In genomic region chr1:226651041-226651731, GRCh38 we compare ENCODE assay signal across 21 cellular contexts.
DNase-seq lines count a peak whose midpoint lies in the region; ATAC-seq and TF ChIP-seq lines count a peak whose summit lies in the region.
"Had no signal": no experiment of that assay in that cellular context is flagged by ENCODE, and none has a peak within 500 bp of the region (broad histone marks: within the 10 kb centered on the region; RNA-seq: fewer than 3 reads in every experiment).

No MANE protein-coding gene starts in this region.

- peaks cover 34% of the 10 kb centered on the region for H3K36me3 Mint-ChIP-seq in activated CD8-positive, alpha-beta T cell treated with anti-CD3 and anti-CD28 coated beads for 36 hours (ENCODE audit: low read depth)
- H3K36me3 Mint-ChIP-seq in activated CD8-positive, alpha-beta T cell treated with anti-CD3 and anti-CD28 coated beads, Interleukin-2, amount 10 ng/mL, durations not matched to agents 7 days and 5 days (ENCODE audit: low read depth) = peaks cover 29% of the 10 kb centered on the region
- peaks cover 3% of the 10 kb centered on the region for H3K36me3 Mint-ChIP-seq in IgD-negative memory B cell
- H3K36me3 Mint-ChIP-seq in chondrocyte (ENCODE audit: low read depth) = peaks cover 11% of the 10 kb centered on the region
- peaks cover 30% of the 10 kb centered on the region for H3K36me3 Mint-ChIP-seq in T-helper 2 cell treated with Interferon-gamma antibody and Interleukin-4, amounts not matched to agents 5 μg/mL and 100 μg/mL, for 36 hours (ENCODE audit: low read depth)

- H3K4me3 ChIP-seq in psoas muscle = no peak overlapping the region
- H3K4me3 ChIP-seq: GM12878, sigmoid colon, upper lobe of right lung had no signal

- CTCF ChIA-PET in activated CD8-positive, alpha-beta T cell treated with anti-CD3 and anti-CD28 coated beads for 36 hours (lab: Charles Lee) = interaction anchor here (1.0 to 7.0 kb wide), 4 partner anchors 17 to 177 kb away, joined by 4 to 50 read pairs (median 17); no protein-coding TSS in a partner anchor
- CTCF ChIA-PET in activated CD8-positive, alpha-beta T cell treated with anti-CD3 and anti-CD28 coated beads, Interleukin-2, amount 10 ng/mL, durations not matched to agents 7 days and 5 days (lab: Charles Lee) = interaction anchor here (0.6 to 4.6 kb wide), 5 partner anchors 12 to 176 kb away, joined by 3 to 19 read pairs (median 5); no protein-coding TSS in a partner anchor

- no peak for ATAC-seq in activated CD8-positive, alpha-beta T cell treated with anti-CD3 and anti-CD28 coated beads for 36 hours
- ATAC-seq in activated CD8-positive, alpha-beta T cell treated with anti-CD3 and anti-CD28 coated beads, Interleukin-2, amount 10 ng/mL, durations not matched to agents 7 days and 5 days = no peak
- ATAC-seq in psoas muscle = no peak
- ATAC-seq in GM21528 (IDR thresholded peaks at IDR 0.05; ENCODE audit: low FRiP score, unreplicated experiment) = no peak
- no peak for ATAC-seq in HG02885 (IDR thresholded peaks at IDR 0.05; ENCODE audit: poor library complexity, unreplicated experiment)
- ATAC-seq: GM12878, HCT116, HepG2, T-cell had no signal

- no peaks in the 10 kb centered on the region for H3K27me3 ChIP-seq in psoas muscle (ENCODE audit: insufficient read depth in 3 of 3, low read length in 2 of 3)
- H3K27me3 ChIP-seq: sigmoid colon, upper lobe of right lung had no signal

- peaks cover 42% of the 10 kb centered on the region for H3K4me1 Mint-ChIP-seq in activated CD8-positive, alpha-beta T cell treated with anti-CD3 and anti-CD28 coated beads for 36 hours (ENCODE audit: low read depth)
- peaks cover 19% of the 10 kb centered on the region for H3K4me1 Mint-ChIP-seq in activated CD8-positive, alpha-beta T cell treated with anti-CD3 and anti-CD28 coated beads, Interleukin-2, amount 10 ng/mL, durations not matched to agents 7 days and 5 days (ENCODE audit: low read depth)
- peaks cover 32 to 48% (median 39%) of the 10 kb centered on the region in 3 donors for H3K4me1 Mint-ChIP-seq in IgD-negative memory B cell
- H3K4me1 Mint-ChIP-seq in chondrocyte (ENCODE audit: low read depth) = peaks cover 32% of the 10 kb centered on the region
- H3K4me1 Mint-ChIP-seq in T-helper 2 cell treated with Interferon-gamma antibody and Interleukin-4, amounts not matched to agents 5 μg/mL and 100 μg/mL, for 36 hours (ENCODE audit: low read depth) = peaks cover 46% of the 10 kb centered on the region

- POLR2A ChIA-PET in activated CD8-positive, alpha-beta T cell treated with anti-CD3 and anti-CD28 coated beads for 36 hours (lab: Charles Lee) = interaction anchor here (1.0 to 1.7 kb wide), 5 partner anchors 12 to 232 kb away, joined by 3 to 6 read pairs (median 4); no protein-coding TSS in a partner anchor
- POLR2A ChIA-PET in activated CD8-positive, alpha-beta T cell treated with anti-CD3 and anti-CD28 coated beads, Interleukin-2, amount 10 ng/mL, durations not matched to agents 7 days and 5 days (lab: Charles Lee) = interaction anchor here (0.9 kb wide), 1 partner anchor 32 kb away, joined by 3 read pairs; no protein-coding TSS in a partner anchor

- DNase-seq in activated CD8-positive, alpha-beta T cell treated with anti-CD3 and anti-CD28 coated beads for 36 hours = no peak
- no peak for DNase-seq in activated CD8-positive, alpha-beta T cell treated with anti-CD3 and anti-CD28 coated beads, Interleukin-2, amount 10 ng/mL, durations not matched to agents 7 days and 5 days
- DNase-seq in chondrocyte (ENCODE audit: low spot score) (peak; percentile 87), psoas muscle (peak; percentile 7 to 25)
- no peak for DNase-seq in T-helper 2 cell treated with Interferon-gamma antibody and Interleukin-4, amounts not matched to agents 5 μg/mL and 100 μg/mL, for 36 hours (ENCODE audit: low spot score)
- DNase-seq: DMS 273 treated with DMSO at 0.1 percent for 48 hours; NCI-H1417 treated with DMSO at 0.1 percent for 48 hours; NCI-H524 treated with DMSO at 0.1 percent for 48 hours; SIG-M5; stimulated activated naive CD4-positive, alpha-beta T cell treated with Interleukin-2 at 50 U/mL for 16 hours; T-cell; upper lobe of right lung; WERI-Rb-1 had no signal

- H3K27me3 Mint-ChIP-seq in activated CD8-positive, alpha-beta T cell treated with anti-CD3 and anti-CD28 coated beads for 36 hours = no peaks in the 10 kb centered on the region
- H3K27me3 Mint-ChIP-seq in activated CD8-positive, alpha-beta T cell treated with anti-CD3 and anti-CD28 coated beads, Interleukin-2, amount 10 ng/mL, durations not matched to agents 7 days and 5 days (ENCODE audit: low read depth) = no peaks in the 10 kb centered on the region
- H3K27me3 Mint-ChIP-seq in IgD-negative memory B cell (no peaks in the 10 kb centered on the region), chondrocyte (ENCODE audit: low read depth) (no peaks in the 10 kb centered on the region)
- H3K27me3 Mint-ChIP-seq in T-helper 2 cell treated with Interferon-gamma antibody and Interleukin-4, amounts not matched to agents 5 μg/mL and 100 μg/mL, for 36 hours (ENCODE audit: low read depth) = no peaks in the 10 kb centered on the region
- H3K27me3 Mint-ChIP-seq: T-cell had no signal

- intact Hi-C loops in activated CD8-positive, alpha-beta T cell treated with anti-CD3 and anti-CD28 coated beads for 36 hours (cut with micrococcal nuclease) = loop anchor here (5.0 kb wide), 1 partner anchor 36 kb away; no protein-coding TSS in a partner anchor
- intact Hi-C loops in psoas muscle (cut with DNase I) = loop anchor here in 1 of 2 donors (5.0 kb wide), 1 partner anchor 36 kb away; no protein-coding TSS in a partner anchor

- no peaks in the 10 kb centered on the region for H3K9me3 Mint-ChIP-seq in activated CD8-positive, alpha-beta T cell treated with anti-CD3 and anti-CD28 coated beads for 36 hours
- no peaks in the 10 kb centered on the region for H3K9me3 Mint-ChIP-seq in activated CD8-positive, alpha-beta T cell treated with anti-CD3 and anti-CD28 coated beads, Interleukin-2, amount 10 ng/mL, durations not matched to agents 7 days and 5 days (ENCODE audit: insufficient read depth)
- H3K9me3 Mint-ChIP-seq in IgD-negative memory B cell (no peaks in the 10 kb centered on the region), chondrocyte (ENCODE audit: low read depth) (no peaks in the 10 kb centered on the region)
- H3K9me3 Mint-ChIP-seq in T-helper 2 cell treated with Interferon-gamma antibody and Interleukin-4, amounts not matched to agents 5 μg/mL and 100 μg/mL, for 36 hours = no peaks in the 10 kb centered on the region
- H3K9me3 Mint-ChIP-seq: T-cell had no signal

- peaks cover 23% of the 10 kb centered on the region for H3K4me1 ChIP-seq in psoas muscle
- H3K4me1 ChIP-seq: parathyroid adenoma had no signal

- no peak overlapping the region for H3K4me3 Mint-ChIP-seq in activated CD8-positive, alpha-beta T cell treated with anti-CD3 and anti-CD28 coated beads for 36 hours
- no peak overlapping the region for H3K4me3 Mint-ChIP-seq in activated CD8-positive, alpha-beta T cell treated with anti-CD3 and anti-CD28 coated beads, Interleukin-2, amount 10 ng/mL, durations not matched to agents 7 days and 5 days
- no peak overlapping the region for H3K4me3 Mint-ChIP-seq in IgD-negative memory B cell
- no peak overlapping the region for H3K4me3 Mint-ChIP-seq in chondrocyte (ENCODE audit: unreplicated experiment)
- H3K4me3 Mint-ChIP-seq in T-helper 2 cell treated with Interferon-gamma antibody and Interleukin-4, amounts not matched to agents 5 μg/mL and 100 μg/mL, for 36 hours = no peak overlapping the region

- peak overlapping the region; percentile 4 for H3K27ac ChIP-seq in psoas muscle
- H3K27ac ChIP-seq: parathyroid adenoma, sigmoid colon, upper lobe of right lung, WERI-Rb-1 had no signal

- no peak for TF ChIP-seq CTCF in activated CD8-positive, alpha-beta T cell treated with anti-CD3 and anti-CD28 coated beads for 36 hours (IDR thresholded peaks at IDR 0.05)
- TF ChIP-seq CTCF in chondrocyte (IDR thresholded peaks at IDR 0.05) (no peak), psoas muscle (IDR thresholded peaks at IDR 0.05) (no peak)

- peak overlapping the region; percentile 70 for H3K27ac Mint-ChIP-seq in activated CD8-positive, alpha-beta T cell treated with anti-CD3 and anti-CD28 coated beads for 36 hours
- H3K27ac Mint-ChIP-seq in activated CD8-positive, alpha-beta T cell treated with anti-CD3 and anti-CD28 coated beads, Interleukin-2, amount 10 ng/mL, durations not matched to agents 7 days and 5 days = no peak overlapping the region
- H3K27ac Mint-ChIP-seq in IgD-negative memory B cell (peak overlapping the region in 2 of 3 donors; percentile 83), chondrocyte (ENCODE audit: unreplicated experiment) (no peak overlapping the region)
- no peak overlapping the region for H3K27ac Mint-ChIP-seq in T-helper 2 cell treated with Interferon-gamma antibody and Interleukin-4, amounts not matched to agents 5 μg/mL and 100 μg/mL, for 36 hours

- H3K9me3 ChIP-seq in psoas muscle = no peaks in the 10 kb centered on the region
- H3K9me3 ChIP-seq: sigmoid colon, upper lobe of right lung had no signal

- 88 to 94% (median 88%) methylated on average over 12 of the region's 12 CpGs for WGBS in psoas muscle, 3 donors

- H3K36me3 ChIP-seq in psoas muscle (ENCODE audit: insufficient read depth in 1 of 2, low read depth in 1 of 2) = peaks cover 0 to 25% of the 10 kb centered on the region in 2 donors
- H3K36me3 ChIP-seq: WERI-Rb-1 had no signal

Comparison
In these comparisons a context has a peak if more than half of its experiments do, and no peak if none do; other contexts are left out.
1. H3K27ac Mint-ChIP-seq: peak in activated CD8-positive, alpha-beta T cell treated with anti-CD3 and anti-CD28 coated beads for 36 hours (single experiment) and IgD-negative memory B cell (2 of 3); none in activated CD8-positive, alpha-beta T cell treated with anti-CD3 and anti-CD28 coated beads, Interleukin-2, amount 10 ng/mL, durations not matched to agents 7 days and 5 days (single experiment), chondrocyte (single experiment) and T-helper 2 cell treated with Interferon-gamma antibody and Interleukin-4, amounts not matched to agents 5 μg/mL and 100 μg/mL, for 36 hours (single experiment).
2. DNase-seq: peak in chondrocyte (single experiment) and psoas muscle (2 of 2); none in activated CD8-positive, alpha-beta T cell treated with anti-CD3 and anti-CD28 coated beads for 36 hours (single experiment), activated CD8-positive, alpha-beta T cell treated with anti-CD3 and anti-CD28 coated beads, Interleukin-2, amount 10 ng/mL, durations not matched to agents 7 days and 5 days (single experiment) and T-helper 2 cell treated with Interferon-gamma antibody and Interleukin-4, amounts not matched to agents 5 μg/mL and 100 μg/mL, for 36 hours (single experiment).